ENCODE assay signal across 7 cellular contexts in the genomic region with DNA sequence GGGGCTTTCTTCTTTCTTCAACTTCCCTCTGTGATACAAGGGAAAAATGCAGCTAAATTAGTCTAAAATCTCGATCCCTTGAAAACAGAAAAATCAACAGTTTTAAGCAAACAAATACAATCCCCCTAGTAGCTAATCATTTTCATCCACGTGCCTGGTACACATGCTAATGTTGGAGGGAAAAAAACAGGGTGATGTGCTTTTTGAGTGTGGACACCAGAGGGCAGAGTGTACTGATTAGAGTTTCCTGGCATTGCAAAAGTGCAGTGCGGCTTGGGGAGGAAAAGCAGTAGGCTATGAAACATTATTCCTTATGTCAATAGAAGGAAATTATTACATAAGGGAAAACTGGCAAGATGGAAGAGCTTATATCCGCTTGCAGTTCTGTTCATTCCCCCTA. TPM values are rescaled to one million over a fixed set of nuclear protein-coding genes. Genes with fewer than 3 reads are reported as not detected.
A peak's percentile ranks its signal among the peaks of the same experiment; 100 is the strongest.
DNase-seq lines count a peak whose midpoint lies in the region; FAIRE-seq and TF ChIP-seq lines count a peak whose summit lies in the region.
"Not testable (repeated sequence)": the region's sequence is repeated elsewhere in the genome, so short reads cannot be mapped to it uniquely, and the experiment has no call there.

No MANE protein-coding gene starts in this region.

- not testable (repeated sequence) for BruUV-seq in MCF 10A (replicated peaks; lab: Mats Ljungman, UMichigan)

- not testable (repeated sequence) for H2AFZ ChIP-seq in hepatocyte

- TF ChIP-seq CTCF in MCF 10A (IDR thresholded peaks at IDR 0.05; ENCODE audit: unreplicated experiment) (peak; percentile 38), hepatocyte (IDR thresholded peaks at IDR 0.05; ENCODE audit: poor library complexity) (peak; percentile 70)

- not testable (repeated sequence) for H3K4me1 Mint-ChIP-seq in MCF 10A (ENCODE audit: insufficient read depth, unreplicated experiment)

- H3K27ac ChIP-seq in hepatocyte: not testable (repeated sequence)

- H3K4me1 ChIP-seq in hepatocyte (ENCODE audit: insufficient read depth): not testable (repeated sequence)

- not testable (repeated sequence) for H3K36me3 ChIP-seq in hepatocyte (replicated peaks; ENCODE audit: insufficient read depth, low read depth)

- H3K79me2 ChIP-seq in hepatocyte: not testable (repeated sequence)

- not testable (repeated sequence) for H3K4me2 ChIP-seq in hepatocyte

- H4K20me1 ChIP-seq in hepatocyte (ENCODE audit: insufficient read depth, poor library complexity, severe bottlenecking): not testable (repeated sequence)

- in situ Hi-C loops in G401 (cut with HindIII; ENCODE audit: low sequenced_read_pairs): not testable (repeated sequence)

- H3K27me3 Mint-ChIP-seq in MCF 10A (ENCODE audit: insufficient read depth, unreplicated experiment): not testable (repeated sequence)

- 21% methylated on average over 4 of the region's 4 CpGs for WGBS in hepatocyte (ENCODE audit: low lambda C conversion rate, missing lambda C conversion rate)

- not testable (repeated sequence) for H3K9me3 ChIP-seq in hepatocyte (ENCODE audit: low read depth)

- H3K4me3 Mint-ChIP-seq in MCF 10A (ENCODE audit: unreplicated experiment): not testable (repeated sequence)

- not testable (repeated sequence) for H3K27ac Mint-ChIP-seq in MCF 10A (ENCODE audit: low read depth, unreplicated experiment)

- H3K27me3 ChIP-seq in hepatocyte: not testable (repeated sequence)

- POLR2A ChIA-PET in MCF 10A (lab: Yijun Ruan, JAX): not testable (repeated sequence)

- peak; percentile 86 for DNase-seq in G401 (ENCODE audit: low spot score)
- DNase-seq in Kasumi-1 (lab: John Stamatoyannopoulos, UW): peak; percentile 28 to 41
- peak; percentile 86 for DNase-seq in NCI-H2107 treated with DMSO at 0.1 percent for 48 hours (lab: John Stamatoyannopoulos, UW; ENCODE audit: unreplicated experiment)
- DNase-seq in RCC 7860 (ENCODE audit: low spot score): peak; percentile 8
- not testable (repeated sequence) for DNase-seq in MCF 10A (ENCODE audit: unreplicated experiment)
- DNase-seq in hepatocyte (ENCODE audit: low spot score): peak; percentile 62
- peak in 38 of 56 donors; percentile 6 to 80 (median 43) for DNase-seq in nucleus accumbens (lab: John Stamatoyannopoulos, UW)

- not testable (repeated sequence) for H3K4me3 ChIP-seq in hepatocyte

- intact Hi-C loops in MCF 10A (cut with micrococcal nuclease): not testable (repeated sequence)

- peak; percentile 60 for FAIRE-seq in RCC 7860 (lab: Jason Lieb, UNC)

- CTCF ChIA-PET in MCF 10A (lab: Yijun Ruan, JAX): interaction anchor here (0.6 to 3.2 kb wide), 11 partner anchors 423 to 1946 kb away, joined by 3 to 32 read pairs (median 3); no protein-coding TSS in a partner anchor

- not testable (repeated sequence) for H3K9me3 Mint-ChIP-seq in MCF 10A (ENCODE audit: unreplicated experiment)

- H3K36me3 Mint-ChIP-seq in MCF 10A (ENCODE audit: insufficient read depth, unreplicated experiment): not testable (repeated sequence)

- not testable (repeated sequence) for H3K9me2 ChIP-seq in hepatocyte (replicated peaks; ENCODE audit: insufficient read depth)

RNA-seq across cellular contexts. Expression of a gene that starts 19.6 kb away (rescaled TPM):
- total RNA-seq in G401 (2014; rRNA removed; shearing (Covaris generic)): 7.9 and 11.1 TPM in 2 replicates
- total RNA-seq in MCF 10A (2022): not detected in 2 replicates
- 0.12 and 0.20 TPM in 2 replicates for total RNA-seq in hepatocyte
- polyA plus RNA-seq in hepatocyte: 0.44 and 1.8 TPM in 2 replicates
